ENCODE assay signal across 8 cellular contexts in genomic region chr10:101012525-101013364, GRCh38. TPM values are rescaled to one million over a fixed set of nuclear protein-coding genes. Genes with fewer than 3 reads are reported as not detected.
DNase-seq lines count a peak whose midpoint lies in the region; ATAC-seq lines count a peak whose summit lies in the region.

No MANE protein-coding gene starts in this region.

- no peak overlapping the region for H4K8ac ChIP-seq in mesenchymal stem cell (ENCODE audit: low read length)

- H3K4me3 ChIP-seq in mesenchymal stem cell (ENCODE audit: insufficient read depth in 1 of 2, low read depth in 1 of 2, low read length in 2 of 2) = no peak overlapping the region

- H3K18ac ChIP-seq in mesenchymal stem cell (ENCODE audit: low read depth in 1 of 2, low read length in 2 of 2) = peak overlapping the region in 1 of 2 experiments; percentile 38

- no peak overlapping the region for H3K4me2 ChIP-seq in mesenchymal stem cell (ENCODE audit: low read length, poor library complexity, severe bottlenecking)

- peak overlapping the region; percentile 28 for H3K9ac ChIP-seq in mesenchymal stem cell (ENCODE audit: low read length)

- H3K9me3 ChIP-seq in mesenchymal stem cell (ENCODE audit: control insufficient read depth, low read length) = no peaks in the 10 kb centered on the region

- no peak overlapping the region for H3K14ac ChIP-seq in mesenchymal stem cell (ENCODE audit: low read length in 2 of 2)

- ATAC-seq in GM18870 (IDR thresholded peaks at IDR 0.05; ENCODE audit: unreplicated experiment) (peak; percentile 86), HG03354 (IDR thresholded peaks at IDR 0.05; ENCODE audit: poor library complexity, severe bottlenecking, unreplicated experiment) (peak; percentile 83)

- H2AK5ac ChIP-seq in mesenchymal stem cell (ENCODE audit: low read length, severe bottlenecking) = no peak overlapping the region

- no peak overlapping the region for H4K91ac ChIP-seq in mesenchymal stem cell (ENCODE audit: low read length)

- H2BK15ac ChIP-seq in mesenchymal stem cell (ENCODE audit: low read depth, poor library complexity, severe bottlenecking) = no peak overlapping the region

- H3K27ac ChIP-seq in mesenchymal stem cell (ENCODE audit: low read length, poor library complexity, severe bottlenecking) = no peak overlapping the region

- no peaks in the 10 kb centered on the region for H3K27me3 ChIP-seq in mesenchymal stem cell (ENCODE audit: control insufficient read depth in 1 of 2, insufficient read depth in 1 of 2, low read length in 2 of 2)

- H2BK12ac ChIP-seq in mesenchymal stem cell (ENCODE audit: low read length in 2 of 2) = peak overlapping the region; percentile 20 to 40

- H2AFZ ChIP-seq in mesenchymal stem cell (ENCODE audit: low read depth, low read length) = no peak overlapping the region

- 34% methylated on average over 11 of the region's 14 CpGs for whole genome bisulfite sequencing in mesenchymal stem cell

- H3K79me1 ChIP-seq in mesenchymal stem cell (replicated peaks; ENCODE audit: low read length, poor library complexity, severe bottlenecking) = peaks cover 6% of the 10 kb centered on the region

- peaks cover 27% of the 10 kb centered on the region for H3K4me1 ChIP-seq in mesenchymal stem cell (ENCODE audit: control insufficient read depth, insufficient read depth, low read depth, low read length)

- H2BK5ac ChIP-seq in mesenchymal stem cell (ENCODE audit: low read depth, low read length, poor library complexity, severe bottlenecking) = no peak overlapping the region

- H2BK120ac ChIP-seq in mesenchymal stem cell (ENCODE audit: low read depth, low read length) = no peak overlapping the region

- peaks cover 3 to 6% of the 10 kb centered on the region in 2 experiments for H3K36me3 ChIP-seq in mesenchymal stem cell (ENCODE audit: control insufficient read depth in 1 of 2, insufficient read depth in 2 of 2, low read depth in 1 of 2, low read length in 2 of 2)

- H3K4ac ChIP-seq in mesenchymal stem cell (ENCODE audit: low read depth in 1 of 2, low read length in 2 of 2) = no peak overlapping the region

- H3K23ac ChIP-seq in mesenchymal stem cell (ENCODE audit: low read length in 2 of 2) = no peak overlapping the region

- DNase-seq in AML-193 (lab: John Stamatoyannopoulos, UW) (peak; percentile 84 to 86), NCI-H748 (lab: John Stamatoyannopoulos, UW; ENCODE audit: unreplicated experiment) (peak; percentile 81), ecto neural progenitor cell (ENCODE audit: low spot score) (peak; percentile 85), mesenchymal stem cell (peak; percentile 96)
- DNase-seq in activated CD4-positive, alpha-beta T cell treated with anti-CD3 and anti-CD28 coated beads, Interleukin-2, amount 50 U/mL, for 24 hours (ENCODE audit: low read depth in 1 of 2, low spot score in 1 of 2) = peak; percentile 53 to 71
- DNase-seq in stimulated activated CD8-positive, alpha-beta memory T cell treated with anti-CD3 and anti-CD28 coated beads, Interleukin-15, amount 100 ng/mL, for 4 hours (ENCODE audit: low read depth in 2 of 2) = peak; percentile 32 to 55

RNA-seq across cellular contexts. Expression of gene LZTS2, which starts 13.1 kb away (rescaled TPM):
- 89.8 TPM for polyA plus RNA-seq in mesenchymal stem cell (2013, experiment 1 of 2)
- 87.3 TPM for polyA plus RNA-seq in mesenchymal stem cell (2013, experiment 2 of 2)

RNA-seq across cellular contexts. Expression of gene PDZD7, which starts 18.2 kb away (rescaled TPM):
- polyA plus RNA-seq in mesenchymal stem cell (2013, experiment 1 of 2) = 1.3 TPM
- 1.0 TPM for polyA plus RNA-seq in mesenchymal stem cell (2013, experiment 2 of 2)

RNA-seq across cellular contexts. Expression of gene SFXN3, which starts 18.3 kb away (rescaled TPM):
- 99.8 TPM for polyA plus RNA-seq in mesenchymal stem cell (2013, experiment 1 of 2)
- 93.2 TPM for polyA plus RNA-seq in mesenchymal stem cell (2013, experiment 2 of 2)

RNA-seq across cellular contexts. Expression of gene TWNK, which starts 25.4 kb away (rescaled TPM):
- polyA plus RNA-seq in mesenchymal stem cell (2013, experiment 1 of 2) = 2.6 TPM
- polyA plus RNA-seq in mesenchymal stem cell (2013, experiment 2 of 2) = 2.5 TPM

RNA-seq across cellular contexts. Expression of gene MRPL43, which starts 25.4 kb away (rescaled TPM):
- 86.8 TPM for polyA plus RNA-seq in mesenchymal stem cell (2013, experiment 1 of 2)
- polyA plus RNA-seq in mesenchymal stem cell (2013, experiment 2 of 2) = 86.1 TPM

Comparison
In these comparisons a context has a peak if more than half of its experiments do, and no peak if none do; other contexts are left out.
1. DNase-seq: peak in every context shown above with its lines; median percentile 96 in mesenchymal stem cell; 85 in AML-193; 85 in ecto neural progenitor cell; 81 in NCI-H748; 62 in activated CD4-positive, alpha-beta T cell treated with anti-CD3 and anti-CD28 coated beads, Interleukin-2, amount 50 U/mL, for 24 hours; 44 in stimulated activated CD8-positive, alpha-beta memory T cell treated with anti-CD3 and anti-CD28 coated beads, Interleukin-15, amount 100 ng/mL, for 4 hours.